Comparison of ENCODE assay signal across 25 cellular contexts in genomic region chr14:92731622-92732021, GRCh38.
"Had no signal": no experiment of that assay in that cellular context is flagged by ENCODE, and none has a peak within 500 bp of the region (broad histone marks: within the 10 kb centered on the region; RNA-seq: fewer than 3 reads in every experiment).

No MANE protein-coding gene starts in this region.

- H3K27ac Mint-ChIP-seq: dendritic cell treated with granulocyte-macrophage colony-stimulating factor and Interleukin-4, amounts not matched to agents 40 ng/mL and 50 ng/mL, for 4 days; effector memory CD8-positive, alpha-beta T cell; endodermal cell had no signal

- H3K4me1 ChIP-seq: foreskin keratinocyte, gastrocnemius medialis had no signal

- H3K4me3 Mint-ChIP-seq: dendritic cell treated with granulocyte-macrophage colony-stimulating factor and Interleukin-4, amounts not matched to agents 40 ng/mL and 50 ng/mL, for 4 days; effector memory CD8-positive, alpha-beta T cell; endodermal cell had no signal

- H3K27me3 ChIP-seq: dorsolateral prefrontal cortex, esophagus muscularis mucosa, esophagus squamous epithelium, foreskin keratinocyte, gastrocnemius medialis, gastroesophageal sphincter, heart left ventricle, heart right ventricle, hepatocyte had no signal

- H3K4me2 ChIP-seq: hepatocyte had no signal

- ATAC-seq: effector memory CD8-positive, alpha-beta T cell; foreskin keratinocyte; gastrocnemius medialis; gastroesophageal sphincter; heart left ventricle; heart right ventricle had no signal

- H3K27ac ChIP-seq: coronary artery, dorsolateral prefrontal cortex, epithelial cell of prostate, esophagus muscularis mucosa, foreskin keratinocyte, gastrocnemius medialis, gastroesophageal sphincter, heart left ventricle, heart right ventricle, hepatocyte had no signal

- H3K4me3 ChIP-seq: coronary artery, dorsolateral prefrontal cortex, esophagus muscularis mucosa, esophagus squamous epithelium, gastrocnemius medialis, gastroesophageal sphincter, heart left ventricle, heart right ventricle, hepatocyte had no signal

- DNase-seq: cortex of kidney; dermis blood vessel endothelial cell; dorsolateral prefrontal cortex; effector CD4-positive, alpha-beta T cell; effector CD8-positive, alpha-beta T cell; effector memory CD4-positive, alpha-beta T cell; effector memory CD8-positive, alpha-beta T cell; endodermal cell; erythroblast; esophagus squamous epithelium; foreskin fibroblast; foreskin keratinocyte; foreskin melanocyte; gastrocnemius medialis; glutamatergic neuron; head of caudate nucleus; heart left ventricle; heart right ventricle; hippocampal formation had no signal

- H3K9me3 ChIP-seq: esophagus muscularis mucosa, esophagus squamous epithelium, gastrocnemius medialis, gastroesophageal sphincter, heart left ventricle had no signal

- H3K9me3 Mint-ChIP-seq: endodermal cell had no signal
